Comparison of ENCODE assay signal across 26 cellular contexts in the genomic region with DNA sequence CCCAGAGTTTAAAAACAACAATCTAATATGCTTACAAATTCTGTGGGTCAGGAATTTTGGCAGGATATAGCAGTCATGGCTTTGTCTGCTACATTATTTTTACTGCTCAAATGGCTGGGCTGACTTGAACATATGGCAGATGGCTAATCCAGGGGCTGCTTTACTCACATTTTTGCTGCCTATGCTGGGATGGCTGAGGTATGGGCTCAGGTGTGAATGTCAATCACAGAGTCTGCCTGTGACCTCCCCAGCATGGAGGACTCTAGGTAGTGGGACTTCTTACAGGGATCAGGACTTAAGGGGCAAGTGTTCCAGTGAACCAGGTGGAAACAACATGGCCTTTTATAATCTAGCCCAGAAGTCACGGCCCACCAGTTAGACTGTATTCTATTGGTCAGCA.
"Had no signal": no experiment of that assay in that cellular context is flagged by ENCODE, and none has a peak within 500 bp of the region (broad histone marks: within the 10 kb centered on the region; RNA-seq: fewer than 3 reads in every experiment).

No MANE protein-coding gene starts in this region.

- H3K36me3 Mint-ChIP-seq: natural killer cell; neural progenitor cell; stimulated activated effector memory CD8-positive, alpha-beta T cell treated with anti-CD3 and anti-CD28 coated beads, Interleukin-12 subunit alpha, Interleukin-12 subunit beta, amount 100 ng/mL, for 72 hours had no signal

- H3K4me3 Mint-ChIP-seq: endodermal cell; memory B cell; natural killer cell; neural progenitor cell; stimulated activated effector memory CD8-positive, alpha-beta T cell treated with anti-CD3 and anti-CD28 coated beads, Interleukin-12 subunit alpha, Interleukin-12 subunit beta, amount 100 ng/mL, for 72 hours had no signal

- H3K9me3 ChIP-seq: gastroesophageal sphincter, prostate gland, thyroid gland had no signal

- H3K27ac ChIP-seq: dorsolateral prefrontal cortex, epithelial cell of prostate, gastroesophageal sphincter, heart left ventricle, hepatocyte, neural progenitor cell, prostate gland, right atrium auricular region, stomach, thyroid gland had no signal

- H3K36me3 ChIP-seq: gastroesophageal sphincter, heart left ventricle, neural progenitor cell, prostate gland, right atrium auricular region, stomach, thyroid gland had no signal

- DNase-seq: dorsolateral prefrontal cortex; effector CD4-positive, alpha-beta T cell; endodermal cell; foreskin fibroblast; heart left ventricle; kidney; natural killer cell; stimulated activated CD4-positive, alpha-beta T cell treated with anti-CD3 and anti-CD28 coated beads, Interleukin-2, amount 100 ng/mL, for 24 hours; stimulated activated CD4-positive, alpha-beta T cell treated with anti-CD3 and anti-CD28 coated beads, Interleukin-4, amount 100 ng/mL, for 24 hours; stimulated activated naive CD4-positive, alpha-beta T cell treated with Interleukin-2 at 50 U/mL for 16 hours; stomach; thyroid gland; trophoblast cell had no signal

- H3K4me3 ChIP-seq: dorsolateral prefrontal cortex, gastroesophageal sphincter, heart left ventricle, hepatocyte, lung, neural progenitor cell, prostate gland, right atrium auricular region, smooth muscle cell, stomach, thyroid gland had no signal

- H3K27me3 ChIP-seq: dorsolateral prefrontal cortex, gastroesophageal sphincter, heart left ventricle, hepatocyte, right atrium auricular region, stomach, thyroid gland had no signal

- H3K4me1 ChIP-seq: prostate gland, right atrium auricular region had no signal

- H3K27ac Mint-ChIP-seq: endodermal cell; memory B cell; natural killer cell; neural progenitor cell; stimulated activated effector memory CD8-positive, alpha-beta T cell treated with anti-CD3 and anti-CD28 coated beads, Interleukin-12 subunit alpha, Interleukin-12 subunit beta, amount 100 ng/mL, for 72 hours had no signal

- ATAC-seq: esophagus mucosa; gastroesophageal sphincter; heart left ventricle; left lobe of liver; natural killer cell; sciatic nerve; stimulated activated effector memory CD8-positive, alpha-beta T cell treated with anti-CD3 and anti-CD28 coated beads, Interleukin-12 subunit alpha, Interleukin-12 subunit beta, amount 100 ng/mL, for 72 hours had no signal

- FAIRE-seq: kidney had no signal

- H3K9me3 Mint-ChIP-seq: neural progenitor cell had no signal
